Comparison of ENCODE assay signal across 22 cellular contexts in genomic region chr14:91232631-91233030, GRCh38. TPM values are rescaled to one million over a fixed set of nuclear protein-coding genes. Genes with fewer than 3 reads are reported as not detected.
DNase-seq lines count a peak whose midpoint lies in the region; ATAC-seq and TF ChIP-seq lines count a peak whose summit lies in the region.
"Had no signal": no experiment of that assay in that cellular context is flagged by ENCODE, and none has a peak within 500 bp of the region (broad histone marks: within the 10 kb centered on the region; RNA-seq: fewer than 3 reads in every experiment).

No MANE protein-coding gene starts in this region.

- H3K27ac Mint-ChIP-seq in T-helper 1 cell treated with Interleukin-12 subunit alpha and Interleukin-12 subunit beta and Interleukin-4 antibody, amounts not matched to agents 30 μg/mL and 1 μg/mL, for 36 hours = peak overlapping the region; percentile 97
- peak overlapping the region; percentile 34 for H3K27ac Mint-ChIP-seq in nephron progenitor cell

- no peaks in the 10 kb centered on the region for H3K27me3 Mint-ChIP-seq in T-helper 1 cell treated with Interleukin-12 subunit alpha and Interleukin-12 subunit beta and Interleukin-4 antibody, amounts not matched to agents 30 μg/mL and 1 μg/mL, for 36 hours (ENCODE audit: low read depth)
- H3K27me3 Mint-ChIP-seq in nephron progenitor cell (ENCODE audit: low read depth, poor library complexity) = peaks cover 7% of the 10 kb centered on the region

- no peak overlapping the region for H3K9ac ChIP-seq in colonic mucosa (ENCODE audit: low read depth in 2 of 2, low read length in 2 of 2)
- H3K9ac ChIP-seq: BLaER1 had no signal

- H3K27ac ChIP-seq in colonic mucosa = peak overlapping the region; percentile 3
- H3K27ac ChIP-seq: BLaER1, gastrocnemius medialis, prostate gland, SJCRH30, thyroid gland had no signal

- H3K4me3 ChIP-seq in colonic mucosa = no peak overlapping the region
- H3K4me3 ChIP-seq: BLaER1, coronary artery, gastrocnemius medialis, K562, prostate gland, SJCRH30, smooth muscle cell, thyroid gland had no signal

- TF ChIP-seq CTCF in colonic mucosa (IDR thresholded peaks at IDR 0.05) (no peak), nephron progenitor cell (IDR thresholded peaks at IDR 0.05) (no peak)

- no peak for ATAC-seq in GM21367 (IDR thresholded peaks at IDR 0.05; ENCODE audit: unreplicated experiment)
- ATAC-seq: gastrocnemius medialis, K562 had no signal

- H3K36me3 ChIP-seq in colonic mucosa = no peaks in the 10 kb centered on the region
- H3K36me3 ChIP-seq: prostate gland, SJCRH30, thyroid gland had no signal

- no peaks in the 10 kb centered on the region for H3K4me1 ChIP-seq in colonic mucosa
- H3K4me1 ChIP-seq: gastrocnemius medialis, prostate gland, SJCRH30 had no signal

- no peaks in the 10 kb centered on the region for H3K9me3 ChIP-seq in colonic mucosa
- H3K9me3 ChIP-seq: gastrocnemius medialis, prostate gland, thyroid gland had no signal

- DNase-seq in T-helper 1 cell = no peak
- peak; percentile 7 for DNase-seq in MV-4-11 (lab: John Stamatoyannopoulos, UW)
- no peak for DNase-seq in colonic mucosa
- no peak for DNase-seq in nephron progenitor cell
- DNase-seq in dedifferentiated amniotic fluid mesenchymal stem cell (ENCODE audit: extremely low spot score) = no peak
- no peak for DNase-seq in NOMO-1 treated with dmso at 0.1 percent for 144 hours (lab: John Stamatoyannopoulos, UW; ENCODE audit: unreplicated experiment)
- DNase-seq: 8988T; activated effector memory CD4-positive, alpha-beta T cell treated with anti-CD3 and anti-CD28 coated beads, Interleukin-2, amount 50 U/mL, for 16 hours; gastrocnemius medialis; NCI-H1105 treated with DMSO at 0.1 percent for 48 hours; NCI-H2171; NCI-H69; OCI-M1; SJCRH30; thyroid gland had no signal

- H3K4me3 Mint-ChIP-seq in T-helper 1 cell treated with Interleukin-12 subunit alpha and Interleukin-12 subunit beta and Interleukin-4 antibody, amounts not matched to agents 30 μg/mL and 1 μg/mL, for 36 hours = peak overlapping the region; percentile 32
- H3K4me3 Mint-ChIP-seq in nephron progenitor cell = no peak overlapping the region

- H3K4me1 Mint-ChIP-seq in T-helper 1 cell treated with Interleukin-12 subunit alpha and Interleukin-12 subunit beta and Interleukin-4 antibody, amounts not matched to agents 30 μg/mL and 1 μg/mL, for 36 hours (ENCODE audit: low read depth) = peaks cover 63% of the 10 kb centered on the region
- peaks cover 16% of the 10 kb centered on the region for H3K4me1 Mint-ChIP-seq in nephron progenitor cell

- no peaks in the 10 kb centered on the region for H3K27me3 ChIP-seq in colonic mucosa
- H3K27me3 ChIP-seq: BLaER1, gastrocnemius medialis, SJCRH30, thyroid gland had no signal

- peaks cover 62% of the 10 kb centered on the region for H3K36me3 Mint-ChIP-seq in T-helper 1 cell treated with Interleukin-12 subunit alpha and Interleukin-12 subunit beta and Interleukin-4 antibody, amounts not matched to agents 30 μg/mL and 1 μg/mL, for 36 hours (ENCODE audit: low read depth)
- H3K36me3 Mint-ChIP-seq in nephron progenitor cell (ENCODE audit: low read depth) = peaks cover 40% of the 10 kb centered on the region

- intact Hi-C loops in colonic mucosa (cut with DNase I) = no loop called here

- peaks cover 10% of the 10 kb centered on the region for H3K9me3 Mint-ChIP-seq in T-helper 1 cell treated with Interleukin-12 subunit alpha and Interleukin-12 subunit beta and Interleukin-4 antibody, amounts not matched to agents 30 μg/mL and 1 μg/mL, for 36 hours
- H3K9me3 Mint-ChIP-seq in nephron progenitor cell = peaks cover 26% of the 10 kb centered on the region

RNA-seq across cellular contexts. Expression of gene GPR68, which starts 11.9 kb away (rescaled TPM):
- under 1 TPM; 0.37 to 0.66 TPM for total RNA-seq in colonic mucosa
- total RNA-seq: SJCRH30 had no signal
